ENCODE assay signal across 10 cellular contexts in the genomic region with DNA sequence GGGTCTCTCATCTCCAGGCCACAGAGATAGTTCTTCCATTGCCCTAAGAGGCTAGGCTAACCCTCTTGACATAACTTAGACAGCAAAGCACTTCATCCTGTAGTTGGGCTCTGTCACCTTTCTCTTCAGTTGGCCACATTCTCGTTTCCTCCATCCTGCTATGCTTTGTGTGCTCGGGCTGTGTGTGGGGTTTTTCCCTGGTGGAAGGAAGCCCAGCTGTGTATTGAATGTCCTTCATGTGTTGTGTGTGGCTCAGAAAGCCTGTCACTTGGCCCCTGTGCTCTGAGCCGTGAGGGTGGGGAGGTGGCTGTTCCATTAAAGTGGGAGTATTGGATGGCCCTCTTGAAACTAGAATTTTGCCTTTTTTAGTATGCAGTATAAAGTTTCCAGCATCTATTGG. TPM values are rescaled to one million over a fixed set of nuclear protein-coding genes. Genes with fewer than 3 reads are reported as not detected.
A peak's percentile ranks its signal among the peaks of the same experiment; 100 is the strongest.
DNase-seq lines count a peak whose midpoint lies in the region; ATAC-seq and TF ChIP-seq lines count a peak whose summit lies in the region.
"Had no signal": no experiment of that assay in that cellular context is flagged by ENCODE, and none has a peak within 500 bp of the region (broad histone marks: within the 10 kb centered on the region; RNA-seq: fewer than 3 reads in every experiment).

No MANE protein-coding gene starts in this region.

- peaks cover 0 to 20% (median 0%) of the 10 kb centered on the region in 4 donors for H3K4me1 ChIP-seq in tibial nerve

- TF ChIP-seq POLR2A in tibial nerve (IDR thresholded peaks at IDR 0.05) = no peak

- peak; percentile 19 to 39 for DNase-seq in dermis microvascular lymphatic vessel endothelial cell (ENCODE audit: low read depth in 2 of 2)
- no peak for DNase-seq in activated T-cell treated with anti-CD3 and anti-CD28 coated beads for 4 hours
- no peak for DNase-seq in tibial nerve (ENCODE audit: low spot score in 2 of 2)
- no peak for DNase-seq in HT-29 (ENCODE audit: low spot score)
- DNase-seq in NCI-H1105 (lab: John Stamatoyannopoulos, UW) = no peak

- 54 to 65% methylated on average over 3 of the region's 3 CpGs for WGBS in tibial nerve, 2 donors

- H3K27ac ChIP-seq in tibial nerve = no peak overlapping the region
- H3K27ac ChIP-seq: BLaER1 treated with 17β-estradiol and CSF1 and Interleukin-3, amounts not matched to agents 10 nM and 100 nM; epithelial cell of prostate had no signal

- H3K4me3 ChIP-seq in tibial nerve = no peak overlapping the region
- H3K4me3 ChIP-seq: BLaER1 treated with 17β-estradiol and CSF1 and Interleukin-3, amounts not matched to agents 10 nM and 100 nM had no signal

- H3K36me3 ChIP-seq in tibial nerve = peaks cover 3 to 47% (median 10%) of the 10 kb centered on the region in 3 donors

- no peaks in the 10 kb centered on the region for H3K27me3 ChIP-seq in tibial nerve
- H3K27me3 ChIP-seq: BLaER1 treated with 17β-estradiol and CSF1 and Interleukin-3, amounts not matched to agents 10 nM and 100 nM had no signal

- no peaks in the 10 kb centered on the region for H3K9me3 ChIP-seq in tibial nerve
- H3K9me3 ChIP-seq: BLaER1 treated with 17β-estradiol and CSF1 and Interleukin-3, amounts not matched to agents 10 nM and 100 nM had no signal

- no peak for TF ChIP-seq CTCF in tibial nerve (IDR thresholded peaks at IDR 0.05)

- TF ChIP-seq EP300 in tibial nerve (IDR thresholded peaks at IDR 0.05) = no peak

- ATAC-seq in GM18861 (IDR thresholded peaks at IDR 0.05; ENCODE audit: unreplicated experiment) (peak; percentile 92), GM21423 (IDR thresholded peaks at IDR 0.05; ENCODE audit: unreplicated experiment) (peak; percentile 79), HG03045 (IDR thresholded peaks at IDR 0.05; ENCODE audit: unreplicated experiment) (peak; percentile 74)

RNA-seq across cellular contexts. Expression of gene EXOG, which starts 8.8 kb away (rescaled TPM):
- 6.4 and 6.7 TPM in 2 replicates for total RNA-seq in dermis microvascular lymphatic vessel endothelial cell
- 10 to 100 TPM in 3 of 4 donors, 1 to 10 TPM in 1; 9.9 to 21.9 (median 20.9) TPM for total RNA-seq in tibial nerve
- total RNA-seq in HT-29 (2014; rRNA removed; shearing (Covaris generic)) = 1.6 and 5.1 TPM in 2 replicates

RNA-seq across cellular contexts. Expression of gene ACVR2B, which starts 33.6 kb away (rescaled TPM):
- total RNA-seq in dermis microvascular lymphatic vessel endothelial cell (2.7 and 3.3 TPM in 2 replicates), tibial nerve (10 to 100 TPM in 3 of 4 donors, 1 to 10 TPM in 1; 8.7 to 15.3 (median 12.6) TPM)
- 3.0 and 5.2 TPM in 2 replicates for total RNA-seq in HT-29 (2014; rRNA removed; shearing (Covaris generic))

Comparison
In these comparisons a context has a peak if more than half of its experiments do, and no peak if none do; other contexts are left out.
1. DNase-seq: peak in dermis microvascular lymphatic vessel endothelial cell (2 of 2); none in activated T-cell treated with anti-CD3 and anti-CD28 coated beads for 4 hours (single experiment), tibial nerve (0 of 2), HT-29 (single experiment) and NCI-H1105 (single experiment).
2. Peak in every context shown above with its lines, with median percentiles within 50 percentile points of each other: ATAC-seq.